Comparison of ENCODE assay signal across 25 cellular contexts in the genomic region with DNA sequence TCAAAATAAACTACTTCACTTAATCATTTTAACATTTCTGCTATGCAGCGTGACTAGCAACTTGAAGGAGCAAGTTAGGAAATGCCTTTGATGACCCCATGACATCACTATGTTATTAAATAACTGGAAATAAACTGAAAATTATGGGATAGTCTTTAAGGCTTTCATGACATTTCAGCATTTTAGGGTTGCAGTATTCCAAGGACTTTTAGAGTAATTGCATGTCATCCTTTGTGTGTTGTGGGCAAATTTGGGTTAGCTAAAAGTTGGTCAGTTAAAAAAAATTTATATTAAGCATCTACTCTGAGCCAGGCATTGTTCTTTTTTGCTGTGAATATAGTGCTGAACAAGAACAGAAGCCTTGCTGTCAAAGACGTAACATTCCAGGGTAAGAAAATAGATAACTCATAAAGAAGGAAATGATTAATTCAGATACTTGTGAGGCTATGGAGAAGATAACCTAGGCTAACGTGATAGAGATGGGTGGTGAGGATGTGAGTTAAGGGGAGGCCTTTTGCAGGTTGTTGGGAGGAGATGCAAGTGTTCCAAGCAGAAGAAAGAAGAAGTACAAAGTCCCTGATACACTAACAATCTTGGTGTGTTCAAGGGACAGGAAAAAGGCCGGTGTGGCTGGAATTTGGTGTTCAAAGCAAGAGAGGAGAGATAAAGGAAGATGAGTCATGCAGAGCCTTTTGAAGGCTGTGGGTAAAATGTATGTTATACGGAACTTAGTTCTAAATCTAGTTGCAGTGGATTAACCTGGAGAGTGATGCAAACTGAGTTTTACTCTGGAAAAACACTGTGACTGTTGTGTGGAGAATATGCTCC.
DNase-seq lines count a peak whose midpoint lies in the region; ATAC-seq and TF ChIP-seq lines count a peak whose summit lies in the region.
"Had no signal": no experiment of that assay in that cellular context is flagged by ENCODE, and none has a peak within 500 bp of the region (broad histone marks: within the 10 kb centered on the region; RNA-seq: fewer than 3 reads in every experiment).

No MANE protein-coding gene starts in this region.

- 0 out of 2 replicates have a peak, but pooled peaks cover 5% of the 10 kb centered on the region for H3F3A ChIP-seq in GM23248 (ENCODE audit: insufficient read depth)
- H3F3A ChIP-seq in SK-N-SH (replicated peaks; ENCODE audit: insufficient read depth) = peaks cover 25% of the 10 kb centered on the region

- H4K20me1 ChIP-seq in GM23248 (ENCODE audit: insufficient read depth) (no peaks in the 10 kb centered on the region), SK-N-SH (ENCODE audit: insufficient read depth) (no peaks in the 10 kb centered on the region)

- H3K27ac ChIP-seq in GM23248 (no peak overlapping the region), SK-N-SH (ENCODE audit: low read depth in 2 of 2, low read length in 1 of 2) (peak overlapping the region; percentile 24 to 41; a peak in 3 of 4 replicates), epithelial cell of prostate (peak overlapping the region; percentile 5), mesodermal cell (ENCODE audit: low read depth, low read length, severe bottlenecking) (peak overlapping the region; percentile 34)
- H3K27ac ChIP-seq: skin epidermis, upper lobe of left lung had no signal

- H3K9ac ChIP-seq in GM23248 (no peak overlapping the region), SK-N-SH (no peak overlapping the region)

- in situ Hi-C loops in GM23248 (cut with MboI) = no loop called here

- H3K4me2 ChIP-seq in GM23248 (ENCODE audit: unreplicated experiment) (no peak overlapping the region), SK-N-SH (peak overlapping the region; percentile 16; the same call in 1 of the 2 replicates)

- H3K79me2 ChIP-seq in GM23248 (ENCODE audit: insufficient read depth) = no peaks in the 10 kb centered on the region
- H3K79me2 ChIP-seq in SK-N-SH (ENCODE audit: insufficient read depth) = no peaks in the 10 kb centered on the region

- no peak for TF ChIP-seq RAD21 in SK-N-SH (IDR thresholded peaks at IDR 0.05; ENCODE audit: low read length)

- CTCF ChIA-PET in SK-N-SH (lab: Yijun Ruan, JAX) = no interaction called here

- no peaks in the 10 kb centered on the region for H3K27me3 ChIP-seq in GM23248 (replicated peaks; ENCODE audit: insufficient read depth)
- H3K27me3 ChIP-seq in SK-N-SH (ENCODE audit: insufficient read depth) = no peaks in the 10 kb centered on the region
- H3K27me3 ChIP-seq: BE2C, upper lobe of left lung had no signal

- H3K36me3 ChIP-seq in GM23248 (ENCODE audit: low read depth) (no peaks in the 10 kb centered on the region), SK-N-SH (replicated peaks in 1 of 2; ENCODE audit: control insufficient read depth in 1 of 2, insufficient read depth in 2 of 2, low read length in 1 of 2) (no peaks in the 10 kb centered on the region), mesodermal cell (ENCODE audit: control insufficient read depth, insufficient read depth, low read length) (no peaks in the 10 kb centered on the region)
- H3K36me3 ChIP-seq: BE2C, upper lobe of left lung had no signal

- no peaks in the 10 kb centered on the region for H3K9me3 ChIP-seq in GM23248 (ENCODE audit: low read depth)
- H3K9me3 ChIP-seq in SK-N-SH = no peaks in the 10 kb centered on the region
- no peaks in the 10 kb centered on the region for H3K9me3 ChIP-seq in mesodermal cell (ENCODE audit: control insufficient read depth, low read length)
- H3K9me3 ChIP-seq: BE2C, upper lobe of left lung had no signal

- POLR2A ChIA-PET in SK-N-SH (lab: Yijun Ruan, JAX) = no interaction called here

- ATAC-seq in GM19035 (IDR thresholded peaks at IDR 0.05; ENCODE audit: unreplicated experiment) = no peak
- ATAC-seq in HG03159 (IDR thresholded peaks at IDR 0.05; ENCODE audit: unreplicated experiment) = no peak
- no peak for ATAC-seq in GM19395 (IDR thresholded peaks at IDR 0.05; ENCODE audit: unreplicated experiment)
- no peak for ATAC-seq in HG03139 (IDR thresholded peaks at IDR 0.05; ENCODE audit: unreplicated experiment)

- WGBS in GM23248 (ENCODE audit: low coverage in 1 of 2, low lambda C conversion rate in 2 of 2, missing lambda C conversion rate in 2 of 2), 2 experiments = 67 to 74% methylated on average over 5 of the region's 5 CpGs
- 19% methylated on average over 5 of the region's 5 CpGs for WGBS in SK-N-SH (ENCODE audit: low lambda C conversion rate)
- 72 to 76% methylated on average over 4 of the region's 5 CpGs for WGBS in mesodermal cell (ENCODE audit: insufficient coverage in 2 of 2), 2 experiments

- DNase-seq in GM23248 (peak; percentile 22), SK-N-SH (no peak), epithelial cell of prostate (ENCODE audit: low read depth, low spot score) (no peak)
- DNase-seq: activated CD4-positive, alpha-beta T cell treated with anti-CD3 and anti-CD28 coated beads for 1 hour; activated effector memory CD4-positive, alpha-beta T cell treated with anti-CD3 and anti-CD28 coated beads, Interleukin-2, amount 50 U/mL, for 16 hours; amygdala; BE2C; cerebellar nuclear complex; COR-L47; effector CD4-positive, alpha-beta T cell; HFFc6; hippocampal formation; midbrain; NCI-H1092; NCI-H2081; NCI-H510A treated with DMSO at 0.1 percent for 48 hours; nephron progenitor cell; stimulated activated CD4-positive, alpha-beta T cell treated with anti-CD3 and anti-CD28 coated beads, Interleukin-2, amount 100 ng/mL, for 48 hours; upper lobe of left lung had no signal

- TF ChIP-seq CTCF in SK-N-SH (IDR thresholded peaks at IDR 0.05) = no peak

- no peak overlapping the region for H2AFZ ChIP-seq in GM23248
- no peak overlapping the region for H2AFZ ChIP-seq in SK-N-SH (ENCODE audit: low read depth)

- H3K9me2 ChIP-seq in GM23248 (ENCODE audit: insufficient read depth) = no peaks in the 10 kb centered on the region
- no peaks in the 10 kb centered on the region for H3K9me2 ChIP-seq in SK-N-SH

- peak in 1 of 2 experiments; percentile 45; a peak in 1 of 4 replicates for TF ChIP-seq EP300 in SK-N-SH (IDR thresholded peaks at IDR 0.05; ENCODE audit: borderline replicate concordance in 1 of 2, low read depth in 1 of 2, low read length in 1 of 2)

- H3K4me1 ChIP-seq in GM23248 (ENCODE audit: insufficient read depth) (no peaks in the 10 kb centered on the region; the same call in 1 of the 2 replicates), SK-N-SH (ENCODE audit: control insufficient read depth in 1 of 2, insufficient read depth in 2 of 2, low read depth in 1 of 2, low read length in 1 of 2) (peaks cover 13 to 20% of the 10 kb centered on the region in 2 experiments), mesodermal cell (ENCODE audit: control insufficient read depth, insufficient read depth, low read length, poor library complexity, severe bottlenecking) (peaks cover 21% of the 10 kb centered on the region)
- H3K4me1 ChIP-seq: upper lobe of left lung had no signal

- H3K4me3 ChIP-seq in GM23248 (no peak overlapping the region), SK-N-SH (ENCODE audit: low read depth in 2 of 2, low read length in 1 of 2) (no peak overlapping the region), mesodermal cell (ENCODE audit: extremely low read depth, insufficient read depth, low read length, poor library complexity, severe bottlenecking) (no peak overlapping the region)
- H3K4me3 ChIP-seq: skin epidermis, upper lobe of left lung had no signal

TF ChIP-seq in SK-N-SH, 30 proteins besides CTCF, POLR2A, EP300 and RAD21:
- TF ChIP-seq NRF1 (IDR thresholded peaks at IDR 0.05; ENCODE audit: low read depth, low read length) (0 out of 2 replicates have a peak, but pooled peaks have one; percentile 10), FOXM1 (IDR thresholded peaks at IDR 0.05; ENCODE audit: low read depth) (no peak), TCF12 (IDR thresholded peaks at IDR 0.05) (peak; percentile 74), PBX3 (IDR thresholded peaks at IDR 0.05) (peak; percentile 59), JUND (IDR thresholded peaks at IDR 0.05) (peak; percentile 72), ELF1 (IDR thresholded peaks at IDR 0.05) (no peak), TEAD4 (IDR thresholded peaks at IDR 0.05; ENCODE audit: borderline replicate concordance, insufficient read depth) (peak; percentile 58; the same call in 1 of the 2 replicates), FOSL2 (IDR thresholded peaks at IDR 0.05; ENCODE audit: borderline replicate concordance, low read depth) (peak; percentile 70)
TF ChIP-seq in SK-N-SH: peak in this region for 6.
